In genomic region chr2:118683460-118683859, GRCh38 we compare ENCODE assay signal across 23 cellular contexts.
DNase-seq lines count a peak whose midpoint lies in the region; ATAC-seq, FAIRE-seq and TF ChIP-seq lines count a peak whose summit lies in the region.
"Had no signal": no experiment of that assay in that cellular context is flagged by ENCODE, and none has a peak within 500 bp of the region (broad histone marks: within the 10 kb centered on the region; RNA-seq: fewer than 3 reads in every experiment).

No MANE protein-coding gene starts in this region.

- H3K79me2 ChIP-seq in K562 (ENCODE audit: control insufficient read depth, insufficient read depth, low read length) = no peaks in the 10 kb centered on the region

- H3K9ac ChIP-seq in K562 (ENCODE audit: insufficient read depth in 1 of 2, low read depth in 2 of 2, low read length in 2 of 2) = no peak overlapping the region
- H3K9ac ChIP-seq: BLaER1 had no signal

- no peaks in the 10 kb centered on the region for H3K9me3 ChIP-seq in K562 (replicated peaks; ENCODE audit: control insufficient read depth, insufficient read depth, low read depth, low read length)
- H3K9me3 ChIP-seq: BE2C, BLaER1 had no signal

- ATAC-seq in K562 = no peak
- no peak for ATAC-seq in stimulated activated naive B cell treated with anti-CD40 and anti-IgM and Interleukin-4, amounts not matched to agents 10 μg/mL and 1 μg/mL and 100 μg/mL, for 72 hours (replicated peaks)
- ATAC-seq: GM12878 had no signal

- no peaks in the 10 kb centered on the region for H3K9me1 ChIP-seq in K562 (ENCODE audit: control insufficient read depth, insufficient read depth, low read length)

- peaks cover 0 to 16% of the 10 kb centered on the region in 2 experiments; a peak in 3 of 5 replicates for H3K27me3 ChIP-seq in K562 (ENCODE audit: control insufficient read depth in 2 of 2, insufficient read depth in 2 of 2, low read length in 2 of 2)
- H3K27me3 ChIP-seq: BE2C, BLaER1 had no signal

- H3K4me1 Mint-ChIP-seq in stimulated activated naive B cell treated with anti-CD40 and anti-IgM and Interleukin-4, amounts not matched to agents 10 μg/mL and 1 μg/mL and 100 μg/mL, for 72 hours = no peaks in the 10 kb centered on the region
- H3K4me1 Mint-ChIP-seq: CD14-positive monocyte; CD4-positive, alpha-beta memory T cell; CD4-positive, CD25-positive, alpha-beta regulatory T cell; CD8-positive, alpha-beta memory T cell had no signal

- BruUV-seq in K562 (replicated peaks; lab: Mats Ljungman, UMichigan) = no TSS peak

- TF ChIP-seq EP300 in K562 (IDR thresholded peaks at IDR 0.05; ENCODE audit: low read length) = no peak

- POLR2A ChIA-PET in K562 (lab: Yijun Ruan, JAX) = interaction anchor here (1.1 kb wide), 1 partner anchor 14 kb away, joined by 4 read pairs; no protein-coding TSS in a partner anchor

- no peaks in the 10 kb centered on the region for H4K20me1 ChIP-seq in K562 (replicated peaks; ENCODE audit: control insufficient read depth, insufficient read depth, low read length)
- H4K20me1 ChIP-seq: BLaER1 had no signal

- no peaks in the 10 kb centered on the region for H3K4me1 ChIP-seq in K562 (replicated peaks in 1 of 2; ENCODE audit: control insufficient read depth in 2 of 2, insufficient read depth in 2 of 2, low read length in 2 of 2)
- H3K4me1 ChIP-seq: BE2C had no signal

- no peak for TF ChIP-seq POLR2A in K562 (conservative IDR thresholded peaks at IDR 0.05)

- TF ChIP-seq CTCF in K562 (IDR thresholded peaks at IDR 0.05 in 2 of 3, conservative IDR thresholded peaks at IDR 0.05 in 1 of 3; ENCODE audit: insufficient read depth in 2 of 3, low read depth in 1 of 3, low read length in 3 of 3) = no peak

- no peak overlapping the region for H3K4me3 ChIP-seq in K562
- H3K4me3 ChIP-seq: BLaER1, GM12878 had no signal

- no peak overlapping the region for H3K4me3 Mint-ChIP-seq in stimulated activated naive B cell treated with anti-CD40 and anti-IgM and Interleukin-4, amounts not matched to agents 10 μg/mL and 1 μg/mL and 100 μg/mL, for 72 hours
- H3K4me3 Mint-ChIP-seq: CD14-positive monocyte; CD4-positive, alpha-beta memory T cell; CD4-positive, CD25-positive, alpha-beta regulatory T cell; CD8-positive, alpha-beta memory T cell had no signal

- WGBS in K562 (ENCODE audit: insufficient coverage, low coverage, missing lambda C conversion rate) = 58% methylated on average over 5 of the region's 5 CpGs

- no peak overlapping the region for H3K27ac Mint-ChIP-seq in stimulated activated naive B cell treated with anti-CD40 and anti-IgM and Interleukin-4, amounts not matched to agents 10 μg/mL and 1 μg/mL and 100 μg/mL, for 72 hours
- H3K27ac Mint-ChIP-seq: CD14-positive monocyte; CD4-positive, alpha-beta memory T cell; CD4-positive, CD25-positive, alpha-beta regulatory T cell; CD8-positive, alpha-beta memory T cell had no signal

- FAIRE-seq in K562 (lab: Jason Lieb, UNC) = no peak
- FAIRE-seq: A204.1, GM12878, GM12892, GM18507 had no signal

- no peaks in the 10 kb centered on the region for H3K9me3 Mint-ChIP-seq in stimulated activated naive B cell treated with anti-CD40 and anti-IgM and Interleukin-4, amounts not matched to agents 10 μg/mL and 1 μg/mL and 100 μg/mL, for 72 hours
- H3K9me3 Mint-ChIP-seq: CD4-positive, alpha-beta memory T cell had no signal

- TF ChIP-seq RAD21 in K562 (CRISPR knock-in tag; conservative IDR thresholded peaks at IDR 0.05 in 1 of 2, IDR thresholded peaks at IDR 0.05 in 1 of 2) = no peak

- in situ Hi-C loops in K562 (cut with MboI) = no loop called here

- no peaks in the 10 kb centered on the region for H3K36me3 Mint-ChIP-seq in stimulated activated naive B cell treated with anti-CD40 and anti-IgM and Interleukin-4, amounts not matched to agents 10 μg/mL and 1 μg/mL and 100 μg/mL, for 72 hours
- H3K36me3 Mint-ChIP-seq: CD14-positive monocyte; CD4-positive, alpha-beta memory T cell; CD4-positive, CD25-positive, alpha-beta regulatory T cell had no signal

- no peak overlapping the region for H2AFZ ChIP-seq in K562 (ENCODE audit: low read depth, low read length)

- intact Hi-C loops in K562 (cut with micrococcal nuclease) = no loop called here

- H3K4me2 ChIP-seq in K562 (ENCODE audit: insufficient read depth, low read length) = no peak overlapping the region
- H3K4me2 ChIP-seq: BLaER1 had no signal

- peaks cover 0 to 4% of the 10 kb centered on the region in 2 donors for H3K27me3 Mint-ChIP-seq in stimulated activated naive B cell treated with anti-CD40 and anti-IgM and Interleukin-4, amounts not matched to agents 10 μg/mL and 1 μg/mL and 100 μg/mL, for 72 hours
- H3K27me3 Mint-ChIP-seq: CD8-positive, alpha-beta memory T cell had no signal

- CTCF ChIA-PET in K562 (lab: Yijun Ruan, JAX; ENCODE audit: low intra/inter-chr PET ratio) = no interaction called here

- no peaks in the 10 kb centered on the region for H3K36me3 ChIP-seq in K562 (ENCODE audit: control insufficient read depth, insufficient read depth, low read length)
- H3K36me3 ChIP-seq: BE2C, BLaER1 had no signal

- DNase-seq in MV-4-11 (lab: John Stamatoyannopoulos, UW) (peak; percentile 25), K562 (ENCODE audit: extremely low read depth in 1 of 4, low spot score in 3 of 4) (no peak), islet precursor cell (peak; percentile 12), DMS 273 (lab: John Stamatoyannopoulos, UW; ENCODE audit: unreplicated experiment) (no peak), NCI-H446 (lab: John Stamatoyannopoulos, UW) (no peak)
- DNase-seq in stimulated activated naive B cell treated with anti-CD40 and anti-IgM and Interleukin-4, amounts not matched to agents 10 μg/mL and 1 μg/mL and 100 μg/mL, for 72 hours = no peak
- DNase-seq: 8988T; ACHN; BE2C; C1 segment of cervical spinal cord; CD4-positive, alpha-beta memory T cell; CD4-positive, CD25-positive, alpha-beta regulatory T cell; CD8-positive, alpha-beta memory T cell; COR-L47; DND-41; EL; GDM1 had no signal

- H3K27ac ChIP-seq in K562 (ENCODE audit: extremely low read depth, low read depth, low read length) = no peak overlapping the region
- H3K27ac ChIP-seq: BLaER1 had no signal

TF ChIP-seq in K562, 482 proteins besides CTCF, POLR2A, EP300 and RAD21:
- TF ChIP-seq CTBP1 (IDR thresholded peaks at IDR 0.05; ENCODE audit: borderline replicate concordance) (no peak), GATAD2A (IDR thresholded peaks at IDR 0.05) (no peak), ADNP (tag; IDR thresholded peaks at IDR 0.05) (0 out of 2 replicates have a peak, but pooled peaks have one; percentile 30), DIDO1 (tag; IDR thresholded peaks at IDR 0.05; ENCODE audit: low read depth) (no peak), RBM25 (IDR thresholded peaks at IDR 0.05; ENCODE audit: low read depth, low read length, severe bottlenecking) (peak; percentile 78), SNIP1 (IDR thresholded peaks at IDR 0.05; ENCODE audit: low read depth) (no peak), RBM14 (IDR thresholded peaks at IDR 0.05; ENCODE audit: borderline replicate concordance, insufficient read depth, low read depth, low read length) (no peak), MTA1 (IDR thresholded peaks at IDR 0.05; ENCODE audit: borderline replicate concordance) (no peak), BCOR (IDR thresholded peaks at IDR 0.05) (0 out of 2 replicates have a peak, but pooled peaks have one; percentile 11), CHCHD3 (CRISPR knock-in tag; IDR thresholded peaks at IDR 0.05) (no peak), RCOR1 (IDR thresholded peaks at IDR 0.05; ENCODE audit: borderline replicate concordance in 1 of 2, low read depth in 2 of 2, low read length in 2 of 2) (0 out of 4 replicates have a peak, but pooled peaks of 1 of the 2 experiments have one; percentile 13)

Comparison
In these comparisons a context has a peak if more than half of its experiments do, and no peak if none do; other contexts are left out.
1. DNase-seq: peak in MV-4-11 (single experiment) and islet precursor cell (single experiment); none in K562 (0 of 4), stimulated activated naive B cell treated with anti-CD40 and anti-IgM and Interleukin-4, amounts not matched to agents 10 μg/mL and 1 μg/mL and 100 μg/mL, for 72 hours (single experiment), DMS 273 (single experiment) and NCI-H446 (0 of 2).